In genomic region chr1:39886757-39887231, GRCh38 we compare ENCODE assay signal across 14 cellular contexts. TPM values are rescaled to one million over a fixed set of nuclear protein-coding genes. Genes with fewer than 3 reads are reported as not detected.
DNase-seq lines count a peak whose midpoint lies in the region; ATAC-seq, FAIRE-seq and TF ChIP-seq lines count a peak whose summit lies in the region.
"Had no signal": no experiment of that assay in that cellular context is flagged by ENCODE, and none has a peak within 500 bp of the region (broad histone marks: within the 10 kb centered on the region; RNA-seq: fewer than 3 reads in every experiment).

No MANE protein-coding gene starts in this region.

- no peak overlapping the region for H3K18ac ChIP-seq in mesendoderm (ENCODE audit: low read length)

- TF ChIP-seq CTCF in nephron progenitor cell (IDR thresholded peaks at IDR 0.05) (no peak), kidney (IDR thresholded peaks at IDR 0.05; ENCODE audit: borderline replicate concordance, extremely low read depth, insufficient read depth) (no peak)

- H2BK15ac ChIP-seq in mesendoderm (replicated peaks; ENCODE audit: low read depth): no peak overlapping the region

- H3K27ac ChIP-seq in mesendoderm (ENCODE audit: low read depth, low read length) (no peak overlapping the region), kidney (ENCODE audit: low read depth in 2 of 2, low read length in 2 of 2) (no peak overlapping the region)
- H3K27ac ChIP-seq: KMS-11 had no signal

- H3K4me3 ChIP-seq in mesendoderm (ENCODE audit: low read length) (no peak overlapping the region), kidney (ENCODE audit: low read length in 2 of 2) (no peak overlapping the region)

- H3K36me3 ChIP-seq in mesendoderm (ENCODE audit: control insufficient read depth, insufficient read depth, low read length) (no peaks in the 10 kb centered on the region), kidney (ENCODE audit: control insufficient read depth in 1 of 2, insufficient read depth in 2 of 2, low read length in 2 of 2) (no peaks in the 10 kb centered on the region)

- H3K27me3 ChIP-seq in mesendoderm (ENCODE audit: insufficient read depth, low read length, poor library complexity): no peaks in the 10 kb centered on the region

- peaks cover 4% of the 10 kb centered on the region for H3K4me1 ChIP-seq in mesendoderm (ENCODE audit: control insufficient read depth, low read depth, low read length)
- peaks cover 4 to 6% of the 10 kb centered on the region in 2 donors for H3K4me1 ChIP-seq in kidney (ENCODE audit: control insufficient read depth in 1 of 2, insufficient read depth in 1 of 2, low read depth in 1 of 2, low read length in 2 of 2)

- no peaks in the 10 kb centered on the region for H3K9me3 ChIP-seq in kidney (ENCODE audit: control insufficient read depth in 1 of 2, low read length in 2 of 2)

- WGBS in mesendoderm (ENCODE audit: extremely low coverage, insufficient coverage, low lambda C conversion rate): no CpG with 5 or more reads among the region's 2 CpGs

- H2AK5ac ChIP-seq in mesendoderm (ENCODE audit: low read length): no peak overlapping the region

- H3K4ac ChIP-seq in mesendoderm (ENCODE audit: low read depth, low read length): no peak overlapping the region

- H3K23ac ChIP-seq in mesendoderm (ENCODE audit: low read length): no peak overlapping the region

- H3K9me3 Mint-ChIP-seq in nephron progenitor cell: no peaks in the 10 kb centered on the region
- H3K9me3 Mint-ChIP-seq: CD4-positive, CD25-positive, alpha-beta regulatory T cell; T-cell had no signal

- H3K4me3 Mint-ChIP-seq in nephron progenitor cell: no peak overlapping the region
- H3K4me3 Mint-ChIP-seq: T-cell had no signal

- no peak overlapping the region for H3K4me2 ChIP-seq in mesendoderm (ENCODE audit: low read length)
- H3K4me2 ChIP-seq: KMS-11 had no signal

- H2BK5ac ChIP-seq in mesendoderm (ENCODE audit: low read length): no peak overlapping the region

- H4K5ac ChIP-seq in mesendoderm (ENCODE audit: low read length): no peak overlapping the region

- DNase-seq in DMS79 treated with DMSO at 0.1 percent for 48 hours (lab: John Stamatoyannopoulos, UW): peak; percentile 79
- peak; percentile 100 for DNase-seq in NCI-H1092 treated with DMSO at 0.1 percent for 48 hours (lab: John Stamatoyannopoulos, UW)
- peak; percentile 89 for DNase-seq in SK-N-DZ (ENCODE audit: low spot score)
- peak; percentile 68 for DNase-seq in mesendoderm
- no peak for DNase-seq in nephron progenitor cell
- no peak for DNase-seq in kidney
- DNase-seq: activated CD4-positive, alpha-beta T cell treated with anti-CD3 and anti-CD28 coated beads for 48 hours; activated effector memory CD4-positive, alpha-beta T cell treated with anti-CD3 and anti-CD28 coated beads, Interleukin-2, amount 50 U/mL, for 16 hours; CD4-positive, CD25-positive, alpha-beta regulatory T cell; H7; T-cell had no signal

- no peak overlapping the region for H3K56ac ChIP-seq in mesendoderm (ENCODE audit: low read length)

- peaks cover 4% of the 10 kb centered on the region for H3K79me1 ChIP-seq in mesendoderm (ENCODE audit: low read length)

- no peak for FAIRE-seq in kidney (lab: Jason Lieb, UNC)

- peaks cover 16% of the 10 kb centered on the region for H3K4me1 Mint-ChIP-seq in nephron progenitor cell

- H3K36me3 Mint-ChIP-seq in nephron progenitor cell (ENCODE audit: low read depth): peaks cover under 1% of the 10 kb centered on the region
- H3K36me3 Mint-ChIP-seq: CD4-positive, CD25-positive, alpha-beta regulatory T cell; T-cell had no signal

- H3K27ac Mint-ChIP-seq in nephron progenitor cell: no peak overlapping the region
- H3K27ac Mint-ChIP-seq: CD4-positive, CD25-positive, alpha-beta regulatory T cell; T-cell had no signal

- H3K27me3 Mint-ChIP-seq in nephron progenitor cell (ENCODE audit: low read depth, poor library complexity): no peaks in the 10 kb centered on the region

- intact Hi-C loops in kidney (cut with DNase I): no loop called here

- peaks cover 12% of the 10 kb centered on the region for H3K79me2 ChIP-seq in mesendoderm (ENCODE audit: control insufficient read depth, insufficient read depth, low read length)

- no peak overlapping the region for H4K8ac ChIP-seq in mesendoderm (ENCODE audit: low read depth, low read length)

- H2BK120ac ChIP-seq in mesendoderm (ENCODE audit: low read depth, low read length): no peak overlapping the region

- H3K9ac ChIP-seq in mesendoderm (ENCODE audit: low read length): no peak overlapping the region
- H3K9ac ChIP-seq in kidney (ENCODE audit: low read length in 2 of 2): no peak overlapping the region
- H3K9ac ChIP-seq: KMS-11 had no signal

- ATAC-seq in GM21529 (IDR thresholded peaks at IDR 0.05; ENCODE audit: unreplicated experiment) (no peak), GM19463 (IDR thresholded peaks at IDR 0.05; ENCODE audit: unreplicated experiment) (no peak)
- ATAC-seq: T-cell had no signal

RNA-seq across cellular contexts. Expression of gene TRIT1, which starts 3.5 kb away (rescaled TPM):
- 29.1 and 30.9 TPM in 2 replicates for polyA plus RNA-seq in SK-N-DZ (2014; cell fraction: cytosol; rRNA removed)
- polyA plus RNA-seq in SK-N-DZ (2014; cell fraction: nucleus; rRNA removed): 49.7 and 54.8 TPM in 2 replicates
- 27.2 TPM for polyA plus RNA-seq in mesendoderm (2013, experiment 1 of 2)
- polyA plus RNA-seq in mesendoderm (2013, experiment 2 of 2): 29.5 TPM
- 24.0 TPM for total RNA-seq in kidney
- 14.5 TPM for polyA plus RNA-seq in kidney (ENCODE audit: insufficient read depth, low read depth, low replicate concordance)

RNA-seq across cellular contexts. Expression of gene MYCL, which starts 14.9 kb away (rescaled TPM):
- 4.7 and 6.8 TPM in 2 replicates for polyA plus RNA-seq in SK-N-DZ (2014; cell fraction: cytosol; rRNA removed)
- 3.6 and 6.5 TPM in 2 replicates for polyA plus RNA-seq in SK-N-DZ (2014; cell fraction: nucleus; rRNA removed)
- polyA plus RNA-seq in mesendoderm (2013, experiment 1 of 2): 15.3 TPM
- polyA plus RNA-seq in mesendoderm (2013, experiment 2 of 2): 15.0 TPM
- 4.2 TPM for total RNA-seq in kidney
- polyA plus RNA-seq in kidney (ENCODE audit: insufficient read depth, low read depth, low replicate concordance): 1.7 TPM
- total RNA-seq: CD4-positive, CD25-positive, alpha-beta regulatory T cell had no signal

Comparison
In these comparisons a context has a peak if more than half of its experiments do, and no peak if none do; other contexts are left out.
1. DNase-seq: peak in DMS79 treated with DMSO at 0.1 percent for 48 hours (single experiment), NCI-H1092 treated with DMSO at 0.1 percent for 48 hours (single experiment), SK-N-DZ (single experiment) and mesendoderm (single experiment); none in nephron progenitor cell (single experiment) and kidney (single experiment).